ENCODE assay signal across 30 cellular contexts in genomic region chr2:150863691-150864090, GRCh38.
"Had no signal": no experiment of that assay in that cellular context is flagged by ENCODE, and none has a peak within 500 bp of the region (broad histone marks: within the 10 kb centered on the region; RNA-seq: fewer than 3 reads in every experiment).

No MANE protein-coding gene starts in this region.

- H3K9me3 ChIP-seq: neutrophil, ovary, psoas muscle, right lobe of liver, sigmoid colon, suprapubic skin, testis, tibial artery, transverse colon, vagina had no signal

- H3K4me1 ChIP-seq: parathyroid adenoma, psoas muscle, right lobe of liver, sigmoid colon, testis, tibial artery, transverse colon, vagina had no signal

- H2AFZ ChIP-seq: parathyroid adenoma had no signal

- H3K27ac Mint-ChIP-seq: naive B cell; naive thymus-derived CD8-positive, alpha-beta T cell; natural killer cell treated with Interleukin-12 subunit alpha and Interleukin-12 subunit beta and Interleukin-15 and Interleukin-18, amount 100 ng/mL, for 72 hours; nephron progenitor cell; progenitor cell of endocrine pancreas; stimulated activated memory B cell treated with anti-CD40 and anti-IgM and Interleukin-4, amounts not matched to agents 10 μg/mL and 1 μg/mL and 100 μg/mL, for 72 hours; stimulated activated naive CD8-positive, alpha-beta T cell treated with anti-CD3 and anti-CD28 coated beads, Interleukin-15, Interleukin-2, amounts not matched to agents 100 ng/mL and 50 ng/mL, for 24 hours; type B pancreatic cell had no signal

- H3K27me3 ChIP-seq: neutrophil, ovary, right lobe of liver, sigmoid colon, suprapubic skin, testis, tibial artery, transverse colon, vagina had no signal

- H3K27me3 Mint-ChIP-seq: naive B cell; natural killer cell treated with Interleukin-12 subunit alpha and Interleukin-12 subunit beta and Interleukin-15 and Interleukin-18, amount 100 ng/mL, for 72 hours; progenitor cell of endocrine pancreas; stimulated activated memory B cell treated with anti-CD40 and anti-IgM and Interleukin-4, amounts not matched to agents 10 μg/mL and 1 μg/mL and 100 μg/mL, for 72 hours; stimulated activated naive CD8-positive, alpha-beta T cell treated with anti-CD3 and anti-CD28 coated beads, Interleukin-15, Interleukin-2, amounts not matched to agents 100 ng/mL and 50 ng/mL, for 24 hours; type B pancreatic cell had no signal

- H3K4me3 ChIP-seq: ovary, psoas muscle, right lobe of liver, sigmoid colon, suprapubic skin, testis, tibial artery, transverse colon, vagina had no signal

- DNase-seq: naive B cell; naive thymus-derived CD8-positive, alpha-beta T cell; nephron progenitor cell; nucleus accumbens; ovary; psoas muscle; right cardiac atrium; right lobe of liver; sigmoid colon; small intestine; stimulated activated CD4-positive, alpha-beta T cell treated with anti-CD3 and anti-CD28 coated beads, Interleukin-15, amount 100 ng/mL, for 24 hours; stimulated activated CD4-positive, alpha-beta T cell treated with anti-CD3 and anti-CD28 coated beads, Interleukin-2, amount 100 ng/mL, for 24 hours; stimulated activated CD4-positive, alpha-beta T cell treated with anti-CD3 and anti-CD28 coated beads, Interleukin-2, amount 100 ng/mL, for 48 hours; stimulated activated CD4-positive, alpha-beta T cell treated with anti-CD3 and anti-CD28 coated beads, Interleukin-4, amount 100 ng/mL, for 24 hours; stimulated activated naive CD4-positive, alpha-beta T cell; substantia nigra; testis; tibial artery; transverse colon had no signal

- H3K36me3 ChIP-seq: neutrophil, ovary, right lobe of liver, sigmoid colon, suprapubic skin, tibial artery, transverse colon, vagina had no signal

- H3K4me3 Mint-ChIP-seq: naive B cell; naive thymus-derived CD8-positive, alpha-beta T cell; natural killer cell treated with Interleukin-12 subunit alpha and Interleukin-12 subunit beta and Interleukin-15 and Interleukin-18, amount 100 ng/mL, for 72 hours; nephron progenitor cell; neural crest cell; stimulated activated memory B cell treated with anti-CD40 and anti-IgM and Interleukin-4, amounts not matched to agents 10 μg/mL and 1 μg/mL and 100 μg/mL, for 72 hours; stimulated activated naive CD8-positive, alpha-beta T cell treated with anti-CD3 and anti-CD28 coated beads, Interleukin-15, Interleukin-2, amounts not matched to agents 100 ng/mL and 50 ng/mL, for 24 hours; type B pancreatic cell had no signal

- ATAC-seq: naive thymus-derived CD8-positive, alpha-beta T cell; natural killer cell treated with Interleukin-12 subunit alpha and Interleukin-12 subunit beta and Interleukin-15 and Interleukin-18, amount 100 ng/mL, for 72 hours; psoas muscle; right cardiac atrium; right lobe of liver; stimulated activated memory B cell treated with anti-CD40 and anti-IgM and Interleukin-4, amounts not matched to agents 10 μg/mL and 1 μg/mL and 100 μg/mL, for 72 hours had no signal

- H3K27ac ChIP-seq: neutrophil, ovary, parathyroid adenoma, psoas muscle, right lobe of liver, sigmoid colon, suprapubic skin, testis, tibial artery, transverse colon, vagina had no signal

- H3K79me2 ChIP-seq: parathyroid adenoma had no signal

- H3K9ac ChIP-seq: parathyroid adenoma had no signal

- H3K4me1 Mint-ChIP-seq: naive B cell; naive thymus-derived CD8-positive, alpha-beta T cell; nephron progenitor cell; stimulated activated memory B cell treated with anti-CD40 and anti-IgM and Interleukin-4, amounts not matched to agents 10 μg/mL and 1 μg/mL and 100 μg/mL, for 72 hours had no signal

- FAIRE-seq: small intestine, urothelium cell line had no signal
